In genomic region chr6:145815351-145815772, GRCh38 we compare ENCODE assay signal across 8 cellular contexts. TPM values are rescaled to one million over a fixed set of nuclear protein-coding genes. Genes with fewer than 3 reads are reported as not detected.
DNase-seq lines count a peak whose midpoint lies in the region; ATAC-seq lines count a peak whose summit lies in the region.

No MANE protein-coding gene starts in this region.

- H3K36me3 ChIP-seq in SK-N-MC (ENCODE audit: insufficient read depth, low read length), result no peaks in the 10 kb centered on the region

- H3K4me3 ChIP-seq in SK-N-MC, result peak overlapping the region; percentile 95

- no peaks in the 10 kb centered on the region for H3K9me3 ChIP-seq in SK-N-MC (ENCODE audit: low read depth, low read length)

- H3K9ac ChIP-seq in SK-N-MC (ENCODE audit: insufficient read length), result peak overlapping the region; percentile 95

- peak; percentile 35 for DNase-seq in AG08395 (ENCODE audit: low spot score)
- no peak for DNase-seq in SK-N-MC (ENCODE audit: low read depth, low spot score)
- no peak for DNase-seq in epithelial cell of prostate (ENCODE audit: low read depth, low spot score)
- DNase-seq in myocyte (ENCODE audit: low read depth), result peak; percentile 62
- DNase-seq in UCSD-AML1 (lab: John Stamatoyannopoulos, UW; ENCODE audit: unreplicated experiment), result no peak
- DNase-seq in stimulated activated CD4-positive, alpha-beta T cell treated with anti-CD3 and anti-CD28 coated beads, Interleukin-2, amount 100 ng/mL, for 48 hours, result no peak

- ATAC-seq in GM18511 (IDR thresholded peaks at IDR 0.05; ENCODE audit: unreplicated experiment) (peak; percentile 9), HG03095 (IDR thresholded peaks at IDR 0.05; ENCODE audit: unreplicated experiment) (peak; percentile 3)

- peak overlapping the region; percentile 75 for H3K27ac ChIP-seq in SK-N-MC
- H3K27ac ChIP-seq in epithelial cell of prostate, result peak overlapping the region; percentile 80

RNA-seq across cellular contexts. Expression of gene FBXO30, which starts 0.8 kb away (rescaled TPM):
- total RNA-seq in myocyte, result 35.0 and 40.6 TPM in 2 replicates
- 7.5 TPM for polyA plus RNA-seq in myocyte (2012)

Comparison
In these comparisons a context has a peak if more than half of its experiments do, and no peak if none do; other contexts are left out.
1. DNase-seq: peak in AG08395 (single experiment) and myocyte (single experiment); none in SK-N-MC (single experiment), epithelial cell of prostate (single experiment), UCSD-AML1 (single experiment) and stimulated activated CD4-positive, alpha-beta T cell treated with anti-CD3 and anti-CD28 coated beads, Interleukin-2, amount 100 ng/mL, for 48 hours (0 of 2).